ENCODE assay signal across 17 cellular contexts in genomic region chr6:11848852-11849731, GRCh38.
A peak's percentile ranks its signal among the peaks of the same experiment; 100 is the strongest.
DNase-seq lines count a peak whose midpoint lies in the region.
"Had no signal": no experiment of that assay in that cellular context is flagged by ENCODE, and none has a peak within 500 bp of the region (broad histone marks: within the 10 kb centered on the region; RNA-seq: fewer than 3 reads in every experiment).

No MANE protein-coding gene starts in this region.

- H3K79me2 ChIP-seq in GM23248 (ENCODE audit: insufficient read depth) (no peaks in the 10 kb centered on the region), mesendoderm (ENCODE audit: control insufficient read depth, insufficient read depth, low read length) (no peaks in the 10 kb centered on the region)

- peak overlapping the region in 1 of 2 experiments; percentile 52 for H3K18ac ChIP-seq in mesenchymal stem cell (ENCODE audit: low read depth in 1 of 2, low read length in 2 of 2)
- no peak overlapping the region for H3K18ac ChIP-seq in mesendoderm (ENCODE audit: low read length)

- H3K4me1 ChIP-seq in GM23248 (ENCODE audit: insufficient read depth) (peaks cover 19% of the 10 kb centered on the region), mesenchymal stem cell (ENCODE audit: control insufficient read depth, insufficient read depth, low read depth, low read length) (peaks cover 3% of the 10 kb centered on the region), mesendoderm (ENCODE audit: control insufficient read depth, low read depth, low read length) (no peaks in the 10 kb centered on the region)
- H3K4me1 ChIP-seq: neural progenitor cell had no signal

- H2AFZ ChIP-seq in GM23248, result no peak overlapping the region
- no peak overlapping the region for H2AFZ ChIP-seq in mesenchymal stem cell (ENCODE audit: low read depth, low read length)
- H2AFZ ChIP-seq: neural progenitor cell had no signal

- 89 to 98% methylated on average over 2 of the region's 2 CpGs for WGBS in GM23248 (ENCODE audit: low coverage in 1 of 2, low lambda C conversion rate in 2 of 2, missing lambda C conversion rate in 2 of 2), 2 experiments
- 88% methylated on average over 2 of the region's 2 CpGs for WGBS in mesenchymal stem cell
- no CpG with 5 or more reads among the region's 2 CpGs for WGBS in mesendoderm (ENCODE audit: extremely low coverage, insufficient coverage, low lambda C conversion rate)

- DNase-seq in GM23248, result peak; percentile 33
- peak; percentile 78 to 91 for DNase-seq in NCI-H2081 (lab: John Stamatoyannopoulos, UW)
- peak; percentile 80 for DNase-seq in astrocyte of the hippocampus (ENCODE audit: low read depth, low spot score)
- no peak for DNase-seq in mesenchymal stem cell
- DNase-seq in mesendoderm, result no peak
- DNase-seq in HCEC 1CT, result no peak
- DNase-seq in head of caudate nucleus, result no peak
- DNase-seq in Kasumi-1 (lab: John Stamatoyannopoulos, UW), result no peak
- DNase-seq: activated CD4-positive, CD25-positive, alpha-beta regulatory T cell treated with anti-CD3 and anti-CD28 coated beads, Interleukin-2, amount 50 U/mL, for 72 hours; amniotic stem cell; CD4-positive, alpha-beta memory T cell; effector CD8-positive, alpha-beta T cell; heart right ventricle; left lung; NK-92 treated with Interleukin-12 subunit alpha and Interleukin-12 subunit beta, amount 100 ng/mL, for 24 hours; tibial artery had no signal

- H3K4me2 ChIP-seq in GM23248 (ENCODE audit: unreplicated experiment) (no peak overlapping the region), mesenchymal stem cell (ENCODE audit: low read length, poor library complexity, severe bottlenecking) (no peak overlapping the region), mesendoderm (ENCODE audit: low read length) (no peak overlapping the region)
- H3K4me2 ChIP-seq: neural progenitor cell had no signal

- H2BK15ac ChIP-seq in mesenchymal stem cell (ENCODE audit: low read depth, poor library complexity, severe bottlenecking) (no peak overlapping the region), mesendoderm (replicated peaks; ENCODE audit: low read depth) (no peak overlapping the region)

- H4K20me1 ChIP-seq in GM23248 (ENCODE audit: insufficient read depth), result no peaks in the 10 kb centered on the region

- H3K9ac ChIP-seq in GM23248 (no peak overlapping the region), mesenchymal stem cell (ENCODE audit: low read length) (no peak overlapping the region), mesendoderm (ENCODE audit: low read length) (no peak overlapping the region)
- H3K9ac ChIP-seq: neural progenitor cell had no signal

- H3K23ac ChIP-seq in mesenchymal stem cell (ENCODE audit: low read length in 2 of 2) (no peak overlapping the region), mesendoderm (ENCODE audit: low read length) (no peak overlapping the region)

- no peaks in the 10 kb centered on the region; the same call in 1 of the 2 replicates for H3K9me2 ChIP-seq in GM23248 (ENCODE audit: insufficient read depth)

- H2AK5ac ChIP-seq in mesenchymal stem cell (ENCODE audit: low read length, severe bottlenecking), result peak overlapping the region; percentile 24
- H2AK5ac ChIP-seq in mesendoderm (ENCODE audit: low read length), result no peak overlapping the region

- H3K14ac ChIP-seq in mesenchymal stem cell (ENCODE audit: low read length in 2 of 2), result no peak overlapping the region

- H2BK120ac ChIP-seq in mesenchymal stem cell (ENCODE audit: low read depth, low read length) (no peak overlapping the region), mesendoderm (ENCODE audit: low read depth, low read length) (no peak overlapping the region)

- H3K36me3 ChIP-seq in GM23248 (ENCODE audit: low read depth), result no peaks in the 10 kb centered on the region
- no peaks in the 10 kb centered on the region for H3K36me3 ChIP-seq in mesenchymal stem cell (ENCODE audit: control insufficient read depth in 1 of 2, insufficient read depth in 2 of 2, low read depth in 1 of 2, low read length in 2 of 2)
- no peaks in the 10 kb centered on the region for H3K36me3 ChIP-seq in mesendoderm (ENCODE audit: control insufficient read depth, insufficient read depth, low read length)
- H3K36me3 ChIP-seq: heart right ventricle, left lung, neural progenitor cell, tibial artery had no signal

- no peak overlapping the region for H4K91ac ChIP-seq in mesenchymal stem cell (ENCODE audit: low read length)

- in situ Hi-C loops in GM23248 (cut with MboI), result no loop called here

- no peaks in the 10 kb centered on the region for H3K27me3 ChIP-seq in GM23248 (replicated peaks; ENCODE audit: insufficient read depth)
- H3K27me3 ChIP-seq in mesenchymal stem cell (ENCODE audit: control insufficient read depth in 1 of 2, insufficient read depth in 1 of 2, low read length in 2 of 2), result no peaks in the 10 kb centered on the region
- no peaks in the 10 kb centered on the region for H3K27me3 ChIP-seq in mesendoderm (ENCODE audit: insufficient read depth, low read length, poor library complexity)
- H3K27me3 ChIP-seq: heart right ventricle, left lung, neural progenitor cell, tibial artery had no signal

- H3F3A ChIP-seq in GM23248 (ENCODE audit: insufficient read depth), result peaks cover 4% of the 10 kb centered on the region; the same call in 1 of the 2 replicates

- H4K5ac ChIP-seq in mesendoderm (ENCODE audit: low read length), result no peak overlapping the region

- intact Hi-C loops in head of caudate nucleus (cut with DNase I), result no loop called here

- H3K27ac ChIP-seq in GM23248 (no peak overlapping the region), mesenchymal stem cell (ENCODE audit: low read length, poor library complexity, severe bottlenecking) (peak overlapping the region; percentile 60), mesendoderm (ENCODE audit: low read depth, low read length) (no peak overlapping the region)
- H3K27ac ChIP-seq: heart right ventricle, left lung, neural progenitor cell, tibial artery had no signal

- H2BK12ac ChIP-seq in mesenchymal stem cell (ENCODE audit: low read length in 2 of 2), result no peak overlapping the region

- H3K56ac ChIP-seq in mesendoderm (ENCODE audit: low read length), result no peak overlapping the region

- H2BK5ac ChIP-seq in mesenchymal stem cell (ENCODE audit: low read depth, low read length, poor library complexity, severe bottlenecking), result no peak overlapping the region
- no peak overlapping the region for H2BK5ac ChIP-seq in mesendoderm (ENCODE audit: low read length)

- H3K79me1 ChIP-seq in mesenchymal stem cell (replicated peaks; ENCODE audit: low read length, poor library complexity, severe bottlenecking), result no peaks in the 10 kb centered on the region
- H3K79me1 ChIP-seq in mesendoderm (ENCODE audit: low read length), result no peaks in the 10 kb centered on the region

- H3K9me3 ChIP-seq in GM23248 (ENCODE audit: low read depth) (no peaks in the 10 kb centered on the region), mesenchymal stem cell (ENCODE audit: control insufficient read depth, low read length) (no peaks in the 10 kb centered on the region)
- H3K9me3 ChIP-seq: heart right ventricle, left lung, tibial artery had no signal

- H3K4ac ChIP-seq in mesenchymal stem cell (ENCODE audit: low read depth in 1 of 2, low read length in 2 of 2) (no peak overlapping the region), mesendoderm (ENCODE audit: low read depth, low read length) (no peak overlapping the region)

- H3K4me3 ChIP-seq in GM23248 (no peak overlapping the region), mesenchymal stem cell (ENCODE audit: insufficient read depth in 1 of 2, low read depth in 1 of 2, low read length in 2 of 2) (no peak overlapping the region), mesendoderm (ENCODE audit: low read length) (no peak overlapping the region)
- H3K4me3 ChIP-seq: heart right ventricle, left lung, neural progenitor cell, tibial artery had no signal

- no peak overlapping the region for H4K8ac ChIP-seq in mesenchymal stem cell (ENCODE audit: low read length)
- no peak overlapping the region for H4K8ac ChIP-seq in mesendoderm (ENCODE audit: low read depth, low read length)

Comparison
In these comparisons a context has a peak if more than half of its experiments do, and no peak if none do; other contexts are left out.
1. DNase-seq: peak in GM23248 (single experiment), NCI-H2081 (2 of 2) and astrocyte of the hippocampus (single experiment); none in mesenchymal stem cell (single experiment), mesendoderm (single experiment), HCEC 1CT (single experiment), head of caudate nucleus (0 of 42) and Kasumi-1 (0 of 2).